In genomic region chr12:75334384-75335030, GRCh38 we compare ENCODE assay signal across 8 cellular contexts. TPM values are rescaled to one million over a fixed set of nuclear protein-coding genes. Genes with fewer than 3 reads are reported as not detected.
DNase-seq lines count a peak whose midpoint lies in the region; ATAC-seq and TF ChIP-seq lines count a peak whose summit lies in the region.

Gene GLIPR1L1, plus strand, starts transcription at chr12:75334670. Its CDS starts 59 bp downstream, at chr12:75334729.

- TF ChIP-seq POLR2A in GM18526 (IDR thresholded peaks at IDR 0.05; ENCODE audit: extremely low read depth, insufficient read length), result peak; percentile 17

- no peak within 1 kb of the TSS for H3K27ac Mint-ChIP-seq in activated CD8-positive, alpha-beta T cell treated with anti-CD3 and anti-CD28 coated beads for 36 hours
- H3K27ac Mint-ChIP-seq in effector memory CD8-positive, alpha-beta T cell, result no peak within 1 kb of the TSS

- H3K9me3 Mint-ChIP-seq in activated CD8-positive, alpha-beta T cell treated with anti-CD3 and anti-CD28 coated beads for 36 hours, result no peaks in the 10 kb centered on the region
- no peaks in the 10 kb centered on the region for H3K9me3 Mint-ChIP-seq in effector memory CD8-positive, alpha-beta T cell

- peak within 1 kb of the TSS; percentile 65 for H3K4me3 Mint-ChIP-seq in activated CD8-positive, alpha-beta T cell treated with anti-CD3 and anti-CD28 coated beads for 36 hours
- H3K4me3 Mint-ChIP-seq in effector memory CD8-positive, alpha-beta T cell, result peak within 1 kb of the TSS; percentile 62 to 75

- TF ChIP-seq CTCF in activated CD8-positive, alpha-beta T cell treated with anti-CD3 and anti-CD28 coated beads for 36 hours (IDR thresholded peaks at IDR 0.05), result peak; percentile 80

- DNase-seq in AG08396 (ENCODE audit: low spot score) (peak; percentile 78), NCI-H526 (lab: John Stamatoyannopoulos, UW) (peak; percentile 28 to 82), medulla oblongata (ENCODE audit: extremely low spot score) (peak; percentile 97)
- peak; percentile 92 for DNase-seq in activated CD8-positive, alpha-beta T cell treated with anti-CD3 and anti-CD28 coated beads for 36 hours
- DNase-seq in effector memory CD8-positive, alpha-beta T cell, result peak; percentile 75 to 82 (median 79)
- DNase-seq in stimulated activated CD8-positive, alpha-beta memory T cell treated with anti-CD3 and anti-CD28 coated beads, Interleukin-12 subunit alpha, Interleukin-12 subunit beta, amount 100 ng/mL, for 1 hour (ENCODE audit: low read depth), result peak; percentile 77

- intact Hi-C loops in activated CD8-positive, alpha-beta T cell treated with anti-CD3 and anti-CD28 coated beads for 36 hours (cut with micrococcal nuclease), result loop anchor here (5.0 to 10.0 kb wide), 2 partner anchors 153 to 700 kb away; partner anchors contain the start of gene PHLDA1

- no peaks in the 10 kb centered on the region for H3K36me3 Mint-ChIP-seq in activated CD8-positive, alpha-beta T cell treated with anti-CD3 and anti-CD28 coated beads for 36 hours (ENCODE audit: low read depth)
- no peaks in the 10 kb centered on the region for H3K36me3 Mint-ChIP-seq in effector memory CD8-positive, alpha-beta T cell (ENCODE audit: insufficient read depth)

- CTCF ChIA-PET in activated CD8-positive, alpha-beta T cell treated with anti-CD3 and anti-CD28 coated beads for 36 hours (lab: Charles Lee), result interaction anchor here (1.0 to 3.7 kb wide), 17 partner anchors 8 to 170 kb away, joined by 3 to 24 read pairs (median 6); partner anchors contain the start of genes GLIPR1 and GLIPR1L2

- peaks cover 26% of the 10 kb centered on the region for H3K4me1 Mint-ChIP-seq in activated CD8-positive, alpha-beta T cell treated with anti-CD3 and anti-CD28 coated beads for 36 hours (ENCODE audit: low read depth)
- peaks cover 16 to 18% of the 10 kb centered on the region in 2 donors for H3K4me1 Mint-ChIP-seq in effector memory CD8-positive, alpha-beta T cell (ENCODE audit: low read depth in 2 of 2)

- peak; percentile 53 for ATAC-seq in HG03064 (IDR thresholded peaks at IDR 0.05; ENCODE audit: low read depth, unreplicated experiment)
- ATAC-seq in activated CD8-positive, alpha-beta T cell treated with anti-CD3 and anti-CD28 coated beads for 36 hours, result peak; percentile 72
- peak; percentile 79 for ATAC-seq in effector memory CD8-positive, alpha-beta T cell (replicated peaks)

- POLR2A ChIA-PET in activated CD8-positive, alpha-beta T cell treated with anti-CD3 and anti-CD28 coated beads for 36 hours (lab: Charles Lee), result no interaction called here

- H3K27me3 Mint-ChIP-seq in activated CD8-positive, alpha-beta T cell treated with anti-CD3 and anti-CD28 coated beads for 36 hours, result peaks cover 27% of the 10 kb centered on the region
- H3K27me3 Mint-ChIP-seq in effector memory CD8-positive, alpha-beta T cell, result peaks cover 16 to 18% of the 10 kb centered on the region in 2 donors

RNA-seq across cellular contexts. Expression of gene GLIPR1L1, which starts in this region (rescaled TPM):
- not detected for total RNA-seq in activated CD8-positive, alpha-beta T cell treated with anti-CD3 and anti-CD28 coated beads for 36 hours

Comparison
In these comparisons a context has a peak if more than half of its experiments do, and no peak if none do; other contexts are left out.
1. Peak in every context shown above with its lines: DNase-seq and ATAC-seq.
2. Peak in DNase-seq and ATAC-seq in activated CD8-positive, alpha-beta T cell treated with anti-CD3 and anti-CD28 coated beads for 36 hours; RNA of the gene not detected or under 1 TPM.